In genomic region chr1:24975391-24975790, GRCh38 we compare ENCODE assay signal across 32 cellular contexts. TPM values are rescaled to one million over a fixed set of nuclear protein-coding genes. Genes with fewer than 3 reads are reported as not detected.
"Had no signal": no experiment of that assay in that cellular context is flagged by ENCODE, and none has a peak within 500 bp of the region (broad histone marks: within the 10 kb centered on the region; RNA-seq: fewer than 3 reads in every experiment).

No MANE protein-coding gene starts in this region.

- H3K36me3 Mint-ChIP-seq: stimulated activated effector memory CD8-positive, alpha-beta T cell treated with anti-CD3 and anti-CD28 coated beads, Interleukin-12 subunit alpha, Interleukin-12 subunit beta, amount 100 ng/mL, for 72 hours had no signal

- H3K4me1 ChIP-seq: esophagus squamous epithelium, left lung, prostate gland, right atrium auricular region, sigmoid colon, transverse colon, uterus had no signal

- H3K4me3 Mint-ChIP-seq: effector memory CD8-positive, alpha-beta T cell; mesothelial cell of epicardium; naive B cell; nephron progenitor cell; stimulated activated effector memory CD8-positive, alpha-beta T cell treated with anti-CD3 and anti-CD28 coated beads, Interleukin-12 subunit alpha, Interleukin-12 subunit beta, amount 100 ng/mL, for 72 hours; stimulated activated naive CD8-positive, alpha-beta T cell treated with anti-CD3 and anti-CD28 coated beads, Interleukin-15, amount 100 ng/mL, for 72 hours had no signal

- DNase-seq: cortex of kidney; effector memory CD8-positive, alpha-beta T cell; erythroblast; esophagus squamous epithelium; foreskin melanocyte; glutamatergic neuron; heart right ventricle; hippocampal formation; left cardiac atrium; left lung; mesenchymal stem cell; mucosa of descending colon; naive B cell; nephron progenitor cell; nucleus accumbens; sigmoid colon; stimulated activated CD4-positive, alpha-beta T cell treated with anti-CD3 and anti-CD28 coated beads, Interleukin-2, amount 100 ng/mL, for 24 hours; stimulated activated CD4-positive, alpha-beta T cell treated with anti-CD3 and anti-CD28 coated beads, Interleukin-4, amount 100 ng/mL, for 24 hours; stimulated activated naive CD8-positive, alpha-beta T cell treated with anti-CD3 and anti-CD28 coated beads, Interleukin-15, amount 100 ng/mL, for 72 hours; transverse colon; upper lobe of right lung; uterus had no signal

- H3K27me3 Mint-ChIP-seq: effector memory CD8-positive, alpha-beta T cell; stimulated activated naive CD8-positive, alpha-beta T cell treated with anti-CD3 and anti-CD28 coated beads, Interleukin-15, amount 100 ng/mL, for 72 hours had no signal

- H3K27ac ChIP-seq: esophagus squamous epithelium, heart right ventricle, left lung, prostate gland, right atrium auricular region, sigmoid colon, suprapubic skin, transverse colon, upper lobe of right lung, uterus had no signal

- H3K36me3 ChIP-seq: esophagus squamous epithelium, heart right ventricle, left lung, prostate gland, right atrium auricular region, sigmoid colon, suprapubic skin, transverse colon, upper lobe of right lung, uterus had no signal

- H3K27me3 ChIP-seq: right atrium auricular region, transverse colon, upper lobe of right lung had no signal

- H3K4me3 ChIP-seq: esophagus squamous epithelium, heart right ventricle, left lung, mucosa of descending colon, prostate gland, right atrium auricular region, sigmoid colon, suprapubic skin, transverse colon, upper lobe of right lung, uterus had no signal

- FAIRE-seq: endometrium, islet of Langerhans had no signal

- H3K9me3 ChIP-seq: prostate gland, uterus had no signal

- ATAC-seq: effector memory CD8-positive, alpha-beta T cell; heart right ventricle; left cardiac atrium; left lung; mucosa of descending colon; stimulated activated effector memory CD8-positive, alpha-beta T cell treated with anti-CD3 and anti-CD28 coated beads, Interleukin-12 subunit alpha, Interleukin-12 subunit beta, amount 100 ng/mL, for 72 hours; stimulated activated naive CD8-positive, alpha-beta T cell treated with anti-CD3 and anti-CD28 coated beads, Interleukin-15, amount 100 ng/mL, for 72 hours; upper lobe of right lung had no signal

- H3K27ac Mint-ChIP-seq: effector memory CD8-positive, alpha-beta T cell; mesothelial cell of epicardium; naive B cell; nephron progenitor cell; stimulated activated effector memory CD8-positive, alpha-beta T cell treated with anti-CD3 and anti-CD28 coated beads, Interleukin-12 subunit alpha, Interleukin-12 subunit beta, amount 100 ng/mL, for 72 hours; stimulated activated naive CD8-positive, alpha-beta T cell treated with anti-CD3 and anti-CD28 coated beads, Interleukin-15, amount 100 ng/mL, for 72 hours had no signal

RNA-seq across cellular contexts. Expression of gene RUNX3, which starts 45.3 kb away (rescaled TPM):
- total RNA-seq: dermis microvascular lymphatic vessel endothelial cell, lung microvascular endothelial cell, osteocyte had no signal
